Comparison of ENCODE assay signal across 1 cellular context in genomic region chr19:17950310-17951150, GRCh38.
TF ChIP-seq lines count a peak whose summit lies in the region.

No MANE protein-coding gene starts in this region.

TF ChIP-seq in K562, 482 proteins besides CTCF, POLR2A, EP300 and RAD21 (continued from another document):
- TF ChIP-seq ZBTB11 (CRISPR knock-in tag; IDR thresholded peaks at IDR 0.05) (0 out of 6 replicates have a peak, but pooled peaks of 1 of the 3 experiments have one; percentile 22), ZNF165 (CRISPR knock-in tag; IDR thresholded peaks at IDR 0.05; ENCODE audit: borderline replicate concordance) (no peak), PHB (CRISPR knock-in tag; IDR thresholded peaks at IDR 0.05) (no peak), PHF20 (IDR thresholded peaks at IDR 0.05; ENCODE audit: partially characterized antibody) (no peak), L3MBTL2 (IDR thresholded peaks at IDR 0.05) (no peak), ZFP1 (CRISPR knock-in tag; IDR thresholded peaks at IDR 0.05) (no peak), TAF1 (IDR thresholded peaks at IDR 0.05; ENCODE audit: control insufficient read depth, extremely low read depth, insufficient read depth, low read length, severe bottlenecking) (no peak), SAFB (IDR thresholded peaks at IDR 0.05; ENCODE audit: borderline replicate concordance, low read depth, low read length) (peak; percentile 67; the same call in 1 of the 2 replicates), CHD4 (IDR thresholded peaks at IDR 0.05; ENCODE audit: insufficient read depth, insufficient replicate concordance, low read depth, low read length, poor library complexity, severe bottlenecking) (no peak), MBD2 (IDR thresholded peaks at IDR 0.05; ENCODE audit: borderline replicate concordance, low read depth) (no peak), RBM14 (IDR thresholded peaks at IDR 0.05; ENCODE audit: borderline replicate concordance, insufficient read depth, low read depth, low read length) (no peak), RBM39 (optimal IDR thresholded peaks at IDR 0.05; ENCODE audit: low read depth, low read length) (no peak), ZNF354B (CRISPR knock-in tag; IDR thresholded peaks at IDR 0.05) (no peak), CHD1 (IDR thresholded peaks at IDR 0.05; ENCODE audit: low read length) (peak; percentile 44), MEF2A (IDR thresholded peaks at IDR 0.05; ENCODE audit: control insufficient read depth, low read depth, low read length) (peak; percentile 59; the same call in 1 of the 2 replicates)
- TF ChIP-seq, protein P1, sequence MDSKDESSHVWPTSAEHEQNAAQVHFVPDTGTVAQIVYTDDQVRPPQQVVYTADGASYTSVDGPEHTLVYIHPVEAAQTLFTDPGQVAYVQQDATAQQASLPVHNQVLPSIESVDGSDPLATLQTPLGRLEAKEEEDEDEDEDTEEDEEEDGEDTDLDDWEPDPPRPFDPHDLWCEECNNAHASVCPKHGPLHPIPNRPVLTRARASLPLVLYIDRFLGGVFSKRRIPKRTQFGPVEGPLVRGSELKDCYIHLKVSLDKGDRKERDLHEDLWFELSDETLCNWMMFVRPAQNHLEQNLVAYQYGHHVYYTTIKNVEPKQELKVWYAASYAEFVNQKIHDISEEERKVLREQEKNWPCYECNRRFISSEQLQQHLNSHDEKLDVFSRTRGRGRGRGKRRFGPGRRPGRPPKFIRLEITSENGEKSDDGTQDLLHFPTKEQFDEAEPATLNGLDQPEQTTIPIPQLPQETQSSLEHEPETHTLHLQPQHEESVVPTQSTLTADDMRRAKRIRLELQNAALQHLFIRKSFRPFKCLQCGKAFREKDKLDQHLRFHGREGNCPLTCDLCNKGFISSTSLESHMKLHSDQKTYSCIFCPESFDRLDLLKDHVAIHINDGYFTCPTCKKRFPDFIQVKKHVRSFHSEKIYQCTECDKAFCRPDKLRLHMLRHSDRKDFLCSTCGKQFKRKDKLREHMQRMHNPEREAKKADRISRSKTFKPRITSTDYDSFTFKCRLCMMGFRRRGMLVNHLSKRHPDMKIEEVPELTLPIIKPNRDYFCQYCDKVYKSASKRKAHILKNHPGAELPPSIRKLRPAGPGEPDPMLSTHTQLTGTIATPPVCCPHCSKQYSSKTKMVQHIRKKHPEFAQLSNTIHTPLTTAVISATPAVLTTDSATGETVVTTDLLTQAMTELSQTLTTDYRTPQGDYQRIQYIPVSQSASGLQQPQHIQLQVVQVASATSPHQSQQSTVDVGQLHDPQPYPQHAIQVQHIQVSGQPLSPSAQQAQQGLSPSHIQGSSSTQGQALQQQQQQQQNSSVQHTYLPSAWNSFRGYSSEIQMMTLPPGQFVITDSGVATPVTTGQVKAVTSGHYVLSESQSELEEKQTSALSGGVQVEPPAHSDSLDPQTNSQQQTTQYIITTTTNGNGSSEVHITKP (IDR thresholded peaks at IDR 0.05; ENCODE audit: partially characterized antibody) = peak; percentile 71
- TF ChIP-seq, protein P2, sequence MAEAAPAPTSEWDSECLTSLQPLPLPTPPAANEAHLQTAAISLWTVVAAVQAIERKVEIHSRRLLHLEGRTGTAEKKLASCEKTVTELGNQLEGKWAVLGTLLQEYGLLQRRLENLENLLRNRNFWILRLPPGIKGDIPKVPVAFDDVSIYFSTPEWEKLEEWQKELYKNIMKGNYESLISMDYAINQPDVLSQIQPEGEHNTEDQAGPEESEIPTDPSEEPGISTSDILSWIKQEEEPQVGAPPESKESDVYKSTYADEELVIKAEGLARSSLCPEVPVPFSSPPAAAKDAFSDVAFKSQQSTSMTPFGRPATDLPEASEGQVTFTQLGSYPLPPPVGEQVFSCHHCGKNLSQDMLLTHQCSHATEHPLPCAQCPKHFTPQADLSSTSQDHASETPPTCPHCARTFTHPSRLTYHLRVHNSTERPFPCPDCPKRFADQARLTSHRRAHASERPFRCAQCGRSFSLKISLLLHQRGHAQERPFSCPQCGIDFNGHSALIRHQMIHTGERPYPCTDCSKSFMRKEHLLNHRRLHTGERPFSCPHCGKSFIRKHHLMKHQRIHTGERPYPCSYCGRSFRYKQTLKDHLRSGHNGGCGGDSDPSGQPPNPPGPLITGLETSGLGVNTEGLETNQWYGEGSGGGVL (CRISPR knock-in tag; IDR thresholded peaks at IDR 0.05) = no peak
- TF ChIP-seq, protein P3, sequence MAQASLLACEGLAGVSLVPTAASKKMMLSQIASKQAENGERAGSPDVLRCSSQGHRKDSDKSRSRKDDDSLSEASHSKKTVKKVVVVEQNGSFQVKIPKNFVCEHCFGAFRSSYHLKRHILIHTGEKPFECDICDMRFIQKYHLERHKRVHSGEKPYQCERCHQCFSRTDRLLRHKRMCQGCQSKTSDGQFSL (CRISPR knock-in tag; IDR thresholded peaks at IDR 0.05) = peak; percentile 77; the same call in 1 of the 2 replicates
- TF ChIP-seq, protein P3 (tag; IDR thresholded peaks at IDR 0.05) = 0 out of 4 replicates have a peak, but pooled peaks of 1 of the 2 experiments have one; percentile 60
- TF ChIP-seq, protein P4, sequence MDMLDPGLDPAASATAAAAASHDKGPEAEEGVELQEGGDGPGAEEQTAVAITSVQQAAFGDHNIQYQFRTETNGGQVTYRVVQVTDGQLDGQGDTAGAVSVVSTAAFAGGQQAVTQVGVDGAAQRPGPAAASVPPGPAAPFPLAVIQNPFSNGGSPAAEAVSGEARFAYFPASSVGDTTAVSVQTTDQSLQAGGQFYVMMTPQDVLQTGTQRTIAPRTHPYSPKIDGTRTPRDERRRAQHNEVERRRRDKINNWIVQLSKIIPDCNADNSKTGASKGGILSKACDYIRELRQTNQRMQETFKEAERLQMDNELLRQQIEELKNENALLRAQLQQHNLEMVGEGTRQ (CRISPR knock-in tag; IDR thresholded peaks at IDR 0.05) = no peak
TF ChIP-seq in K562: peak in this region for 22.
